7 cellular contexts compared by ENCODE assay signal in genomic region chr17:83124191-83124801, GRCh38. TPM values are rescaled to one million over a fixed set of nuclear protein-coding genes. Genes with fewer than 3 reads are reported as not detected.
DNase-seq lines count a peak whose midpoint lies in the region; ATAC-seq, FAIRE-seq and TF ChIP-seq lines count a peak whose summit lies in the region.
"Not testable (repeated sequence)": the region's sequence is repeated elsewhere in the genome, so short reads cannot be mapped to it uniquely, and the experiment has no call there.

No MANE protein-coding gene starts in this region.

- CTCF ChIA-PET in CD8-positive, alpha-beta T cell (lab: Charles Lee), result not testable (repeated sequence)

- H3K27me3 Mint-ChIP-seq in CD8-positive, alpha-beta T cell (ENCODE audit: low read depth), result peaks cover 30% of the 10 kb centered on the region
- peaks cover 31% of the 10 kb centered on the region for H3K27me3 Mint-ChIP-seq in dendritic cell treated with granulocyte-macrophage colony-stimulating factor and Interleukin-4, amounts not matched to agents 40 ng/mL and 50 ng/mL, for 4 days

- H3K27ac Mint-ChIP-seq in CD8-positive, alpha-beta T cell, result peak overlapping the region; percentile 92
- peak overlapping the region; percentile 90 for H3K27ac Mint-ChIP-seq in dendritic cell treated with granulocyte-macrophage colony-stimulating factor and Interleukin-4, amounts not matched to agents 40 ng/mL and 50 ng/mL, for 4 days

- ATAC-seq in CD8-positive, alpha-beta T cell; stimulated activated naive CD8-positive, alpha-beta T cell treated with anti-CD3 and anti-CD28 coated beads, Interleukin-15, Interleukin-2, amounts not matched to agents 100 U/mL and 50 U/mL, for 24 hours: not testable (repeated sequence)

- peaks cover 27% of the 10 kb centered on the region for H3K4me1 ChIP-seq in CD8-positive, alpha-beta T cell (ENCODE audit: insufficient read depth, low read length)
- peaks cover 0 to 14% (median 7%) of the 10 kb centered on the region in 4 donors for H3K4me1 ChIP-seq in Peyer's patch
- not testable (repeated sequence) for H3K4me1 ChIP-seq in kidney (ENCODE audit: control insufficient read depth in 1 of 2, insufficient read depth in 1 of 2, low read depth in 1 of 2, low read length in 2 of 2); neuronal stem cell (ENCODE audit: control insufficient read depth in 2 of 2, insufficient read depth in 1 of 2, low read depth in 1 of 2, low read length in 2 of 2)

- intact Hi-C loops in CD8-positive, alpha-beta T cell (cut with DNase I, micrococcal nuclease), result loop anchor here in 1 of 2 experiments (2.0 kb wide), 1 partner anchor 41 kb away; no protein-coding TSS in a partner anchor
- intact Hi-C loops in dendritic cell treated with granulocyte-macrophage colony-stimulating factor and Interleukin-4, amounts not matched to agents 40 ng/mL and 50 ng/mL, for 4 days (cut with micrococcal nuclease); kidney (cut with DNase I): not testable (repeated sequence)

- H3K23ac ChIP-seq in neuronal stem cell (ENCODE audit: low read depth, low read length, poor library complexity), result peak overlapping the region; percentile 20

- not testable (repeated sequence) for TF ChIP-seq POLR2A in Peyer's patch (IDR thresholded peaks at IDR 0.05)

- TF ChIP-seq CTCF in CD8-positive, alpha-beta T cell (IDR thresholded peaks at IDR 0.05); Peyer's patch (IDR thresholded peaks at IDR 0.05); kidney (IDR thresholded peaks at IDR 0.05; ENCODE audit: borderline replicate concordance, extremely low read depth, insufficient read depth): not testable (repeated sequence)

- H2AK5ac ChIP-seq in neuronal stem cell (ENCODE audit: low read depth, low read length), result peak overlapping the region; percentile 7

- H2BK12ac ChIP-seq in neuronal stem cell (ENCODE audit: low read length), result not testable (repeated sequence)

- H2AFZ ChIP-seq in neuronal stem cell (ENCODE audit: low read length), result not testable (repeated sequence)

- H3K14ac ChIP-seq in neuronal stem cell (ENCODE audit: low read length), result not testable (repeated sequence)

- not testable (repeated sequence) for H3K9me3 ChIP-seq in CD8-positive, alpha-beta T cell (ENCODE audit: low read length); Peyer's patch; kidney (ENCODE audit: control insufficient read depth in 1 of 2, low read length in 2 of 2); neuronal stem cell (replicated peaks in 1 of 2; ENCODE audit: control insufficient read depth in 2 of 2, insufficient read depth in 1 of 2, low read depth in 1 of 2, low read length in 2 of 2)

- not testable (repeated sequence) for H3K4me2 ChIP-seq in neuronal stem cell (ENCODE audit: insufficient read depth, low read length, poor library complexity, severe bottlenecking)

- not testable (repeated sequence) for H3K4me3 Mint-ChIP-seq in CD8-positive, alpha-beta T cell
- peak overlapping the region; percentile 61 for H3K4me3 Mint-ChIP-seq in dendritic cell treated with granulocyte-macrophage colony-stimulating factor and Interleukin-4, amounts not matched to agents 40 ng/mL and 50 ng/mL, for 4 days

- not testable (repeated sequence) for H3K79me1 ChIP-seq in neuronal stem cell (ENCODE audit: low read depth, low read length)

- not testable (repeated sequence) for FAIRE-seq in kidney (lab: Jason Lieb, UNC)

- not testable (repeated sequence) for H4K8ac ChIP-seq in neuronal stem cell (ENCODE audit: low read depth, low read length)

- H3K18ac ChIP-seq in neuronal stem cell (ENCODE audit: low read length), result peak overlapping the region; percentile 11

- H3K4ac ChIP-seq in neuronal stem cell (ENCODE audit: low read length), result not testable (repeated sequence)

- not testable (repeated sequence) for H4K91ac ChIP-seq in neuronal stem cell (ENCODE audit: low read depth, low read length, poor library complexity)

- WGBS in neuronal stem cell (ENCODE audit: extremely low coverage in 2 of 2, insufficient read length in 2 of 2, insufficient replicate concordance in 1 of 2), 2 donors, result no CpG with 5 or more reads among the region's 16 CpGs

- H2BK15ac ChIP-seq in neuronal stem cell (ENCODE audit: low read length), result not testable (repeated sequence)

- H3K4me3 ChIP-seq in CD8-positive, alpha-beta T cell (ENCODE audit: low read depth, low read length); Peyer's patch; kidney (ENCODE audit: low read length in 2 of 2); neuronal stem cell (ENCODE audit: low read length in 2 of 2): not testable (repeated sequence)

- not testable (repeated sequence) for H3K36me3 Mint-ChIP-seq in CD8-positive, alpha-beta T cell; dendritic cell treated with granulocyte-macrophage colony-stimulating factor and Interleukin-4, amounts not matched to agents 40 ng/mL and 50 ng/mL, for 4 days (ENCODE audit: low read depth)

- H3K9ac ChIP-seq in kidney (ENCODE audit: low read length in 2 of 2); neuronal stem cell (ENCODE audit: low read depth, low read length, poor library complexity): not testable (repeated sequence)

- not testable (repeated sequence) for H2BK5ac ChIP-seq in neuronal stem cell (ENCODE audit: low read length)

- not testable (repeated sequence) for H2BK120ac ChIP-seq in neuronal stem cell (ENCODE audit: low read depth, low read length)

- H3K27me3 ChIP-seq in CD8-positive, alpha-beta T cell (ENCODE audit: insufficient read depth, low read length); Peyer's patch: not testable (repeated sequence)
- H3K27me3 ChIP-seq in neuronal stem cell (ENCODE audit: control insufficient read depth in 3 of 3, insufficient read depth in 3 of 3, low read depth in 1 of 3, low read length in 3 of 3), result peaks cover 2 to 46% (median 20%) of the 10 kb centered on the region in 3 experiments

- not testable (repeated sequence) for H3K36me3 ChIP-seq in CD8-positive, alpha-beta T cell (ENCODE audit: insufficient read depth, low read length); Peyer's patch; kidney (ENCODE audit: control insufficient read depth in 1 of 2, insufficient read depth in 2 of 2, low read length in 2 of 2); neuronal stem cell (replicated peaks in 1 of 2; ENCODE audit: control insufficient read depth in 2 of 2, insufficient read depth in 2 of 2, low read length in 2 of 2)

- H3K4me1 Mint-ChIP-seq in CD8-positive, alpha-beta T cell (ENCODE audit: low read depth), result peaks cover 29% of the 10 kb centered on the region
- peaks cover 93% of the 10 kb centered on the region for H3K4me1 Mint-ChIP-seq in dendritic cell treated with granulocyte-macrophage colony-stimulating factor and Interleukin-4, amounts not matched to agents 40 ng/mL and 50 ng/mL, for 4 days (ENCODE audit: low read depth)

- H3K9me3 Mint-ChIP-seq in CD8-positive, alpha-beta T cell; dendritic cell treated with granulocyte-macrophage colony-stimulating factor and Interleukin-4, amounts not matched to agents 40 ng/mL and 50 ng/mL, for 4 days: not testable (repeated sequence)

- DNase-seq in CD8-positive, alpha-beta T cell; neuronal stem cell (ENCODE audit: low spot score): not testable (repeated sequence)
- DNase-seq in Peyer's patch (peak; percentile 10 to 44 (median 42)), kidney (peak; percentile 62)
- DNase-seq in activated effector memory CD4-positive, alpha-beta T cell treated with anti-CD3 and anti-CD28 coated beads, Interleukin-2, amount 50 U/mL, for 16 hours, result peak; percentile 53
- DNase-seq in stimulated activated naive CD8-positive, alpha-beta T cell treated with anti-CD3 and anti-CD28 coated beads, Interleukin-15, Interleukin-2, amounts not matched to agents 100 U/mL and 50 U/mL, for 24 hours, result peak; percentile 7

- POLR2A ChIA-PET in CD8-positive, alpha-beta T cell (lab: Charles Lee), result not testable (repeated sequence)

- H3K27ac ChIP-seq in CD8-positive, alpha-beta T cell (ENCODE audit: low read depth, low read length), result peak overlapping the region; percentile 40
- H3K27ac ChIP-seq in Peyer's patch; kidney (ENCODE audit: low read depth in 2 of 2, low read length in 2 of 2); neuronal stem cell (replicated peaks; ENCODE audit: low read length): not testable (repeated sequence)

RNA-seq across cellular contexts. Expression of gene METRNL, which starts 44.9 kb away (rescaled TPM):
- 100 to 1,000 TPM; 153 to 158 TPM for total RNA-seq in CD8-positive, alpha-beta T cell
- 100 to 1,000 TPM in 3 of 4 donors, 10 to 100 TPM in 1; 73.4 to 170 (median 117) TPM for total RNA-seq in Peyer's patch
- 61.5 TPM for total RNA-seq in kidney
- polyA plus RNA-seq in kidney (ENCODE audit: insufficient read depth, low read depth, low replicate concordance), result 107 TPM
- 12.8 TPM for polyA plus RNA-seq in neuronal stem cell (2013, experiment 1 of 2)
- polyA plus RNA-seq in neuronal stem cell (2013, experiment 2 of 2), result 14.7 TPM
